In the genomic region with DNA sequence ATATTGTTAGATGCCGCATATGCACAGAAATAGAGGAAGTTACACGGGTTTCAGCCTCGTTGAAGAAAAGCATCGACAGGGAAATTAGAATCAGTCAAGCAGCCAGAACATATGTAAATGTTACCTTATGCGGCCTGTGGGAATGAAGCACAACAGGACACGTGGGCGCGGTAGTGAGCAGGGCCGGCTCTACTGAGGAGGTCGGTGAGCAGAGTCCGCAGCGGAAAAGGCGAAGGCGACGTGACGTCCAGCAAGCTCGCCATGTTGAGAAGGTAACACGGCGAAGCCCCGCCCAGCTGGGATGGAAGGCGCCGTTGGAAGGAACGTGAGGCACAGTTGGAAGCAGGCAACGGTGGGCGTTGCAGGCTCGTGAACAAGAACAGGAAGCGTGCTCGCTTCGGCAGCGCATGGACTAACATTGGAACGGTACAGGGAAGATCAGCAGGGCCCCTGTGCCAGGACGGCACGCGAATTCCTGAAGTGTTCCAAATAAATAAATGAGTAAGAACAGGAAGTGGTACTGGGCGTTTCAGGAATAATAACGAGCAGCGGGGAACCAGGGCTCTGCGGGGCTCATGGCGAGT, we compare ENCODE assay signal across 2 cellular contexts.
TF ChIP-seq lines count a peak whose summit lies in the region.

No MANE protein-coding gene starts in this region.

TF ChIP-seq in GM23338, 12 proteins besides CTCF, POLR2A, EP300 and RAD21:
- TF ChIP-seq, protein P1, sequence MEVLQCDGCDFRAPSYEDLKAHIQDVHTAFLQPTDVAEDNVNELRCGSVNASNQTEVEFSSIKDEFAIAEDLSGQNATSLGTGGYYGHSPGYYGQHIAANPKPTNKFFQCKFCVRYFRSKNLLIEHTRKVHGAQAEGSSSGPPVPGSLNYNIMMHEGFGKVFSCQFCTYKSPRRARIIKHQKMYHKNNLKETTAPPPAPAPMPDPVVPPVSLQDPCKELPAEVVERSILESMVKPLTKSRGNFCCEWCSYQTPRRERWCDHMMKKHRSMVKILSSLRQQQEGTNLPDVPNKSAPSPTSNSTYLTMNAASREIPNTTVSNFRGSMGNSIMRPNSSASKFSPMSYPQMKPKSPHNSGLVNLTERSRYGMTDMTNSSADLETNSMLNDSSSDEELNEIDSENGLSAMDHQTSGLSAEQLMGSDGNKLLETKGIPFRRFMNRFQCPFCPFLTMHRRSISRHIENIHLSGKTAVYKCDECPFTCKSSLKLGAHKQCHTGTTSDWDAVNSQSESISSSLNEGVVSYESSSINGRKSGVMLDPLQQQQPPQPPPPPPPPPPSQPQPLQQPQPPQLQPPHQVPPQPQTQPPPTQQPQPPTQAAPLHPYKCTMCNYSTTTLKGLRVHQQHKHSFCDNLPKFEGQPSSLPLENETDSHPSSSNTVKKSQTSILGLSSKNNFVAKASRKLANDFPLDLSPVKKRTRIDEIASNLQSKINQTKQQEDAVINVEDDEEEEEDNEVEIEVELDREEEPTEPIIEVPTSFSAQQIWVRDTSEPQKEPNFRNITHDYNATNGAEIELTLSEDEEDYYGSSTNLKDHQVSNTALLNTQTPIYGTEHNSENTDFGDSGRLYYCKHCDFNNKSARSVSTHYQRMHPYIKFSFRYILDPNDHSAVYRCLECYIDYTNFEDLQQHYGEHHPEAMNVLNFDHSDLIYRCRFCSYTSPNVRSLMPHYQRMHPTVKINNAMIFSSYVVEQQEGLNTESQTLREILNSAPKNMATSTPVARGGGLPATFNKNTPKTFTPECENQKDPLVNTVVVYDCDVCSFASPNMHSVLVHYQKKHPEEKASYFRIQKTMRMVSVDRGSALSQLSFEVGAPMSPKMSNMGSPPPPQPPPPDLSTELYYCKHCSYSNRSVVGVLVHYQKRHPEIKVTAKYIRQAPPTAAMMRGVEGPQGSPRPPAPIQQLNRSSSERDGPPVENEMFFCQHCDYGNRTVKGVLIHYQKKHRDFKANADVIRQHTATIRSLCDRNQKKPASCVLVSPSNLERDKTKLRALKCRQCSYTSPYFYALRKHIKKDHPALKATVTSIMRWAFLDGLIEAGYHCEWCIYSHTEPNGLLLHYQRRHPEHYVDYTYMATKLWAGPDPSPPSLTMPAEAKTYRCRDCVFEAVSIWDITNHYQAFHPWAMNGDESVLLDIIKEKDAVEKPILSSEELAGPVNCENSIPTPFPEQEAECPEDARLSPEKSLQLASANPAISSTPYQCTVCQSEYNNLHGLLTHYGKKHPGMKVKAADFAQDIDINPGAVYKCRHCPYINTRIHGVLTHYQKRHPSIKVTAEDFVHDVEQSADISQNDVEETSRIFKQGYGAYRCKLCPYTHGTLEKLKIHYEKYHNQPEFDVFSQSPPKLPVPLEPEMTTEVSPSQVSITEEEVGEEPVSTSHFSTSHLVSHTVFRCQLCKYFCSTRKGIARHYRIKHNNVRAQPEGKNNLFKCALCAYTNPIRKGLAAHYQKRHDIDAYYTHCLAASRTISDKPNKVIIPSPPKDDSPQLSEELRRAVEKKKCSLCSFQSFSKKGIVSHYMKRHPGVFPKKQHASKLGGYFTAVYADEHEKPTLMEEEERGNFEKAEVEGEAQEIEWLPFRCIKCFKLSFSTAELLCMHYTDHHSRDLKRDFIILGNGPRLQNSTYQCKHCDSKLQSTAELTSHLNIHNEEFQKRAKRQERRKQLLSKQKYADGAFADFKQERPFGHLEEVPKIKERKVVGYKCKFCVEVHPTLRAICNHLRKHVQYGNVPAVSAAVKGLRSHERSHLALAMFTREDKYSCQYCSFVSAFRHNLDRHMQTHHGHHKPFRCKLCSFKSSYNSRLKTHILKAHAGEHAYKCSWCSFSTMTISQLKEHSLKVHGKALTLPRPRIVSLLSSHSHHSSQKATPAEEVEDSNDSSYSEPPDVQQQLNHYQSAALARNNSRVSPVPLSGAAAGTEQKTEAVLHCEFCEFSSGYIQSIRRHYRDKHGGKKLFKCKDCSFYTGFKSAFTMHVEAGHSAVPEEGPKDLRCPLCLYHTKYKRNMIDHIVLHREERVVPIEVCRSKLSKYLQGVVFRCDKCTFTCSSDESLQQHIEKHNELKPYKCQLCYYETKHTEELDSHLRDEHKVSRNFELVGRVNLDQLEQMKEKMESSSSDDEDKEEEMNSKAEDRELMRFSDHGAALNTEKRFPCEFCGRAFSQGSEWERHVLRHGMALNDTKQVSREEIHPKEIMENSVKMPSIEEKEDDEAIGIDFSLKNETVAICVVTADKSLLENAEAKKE (CRISPR knock-in tag; IDR thresholded peaks at IDR 0.05): no peak
- TF ChIP-seq, protein P2, sequence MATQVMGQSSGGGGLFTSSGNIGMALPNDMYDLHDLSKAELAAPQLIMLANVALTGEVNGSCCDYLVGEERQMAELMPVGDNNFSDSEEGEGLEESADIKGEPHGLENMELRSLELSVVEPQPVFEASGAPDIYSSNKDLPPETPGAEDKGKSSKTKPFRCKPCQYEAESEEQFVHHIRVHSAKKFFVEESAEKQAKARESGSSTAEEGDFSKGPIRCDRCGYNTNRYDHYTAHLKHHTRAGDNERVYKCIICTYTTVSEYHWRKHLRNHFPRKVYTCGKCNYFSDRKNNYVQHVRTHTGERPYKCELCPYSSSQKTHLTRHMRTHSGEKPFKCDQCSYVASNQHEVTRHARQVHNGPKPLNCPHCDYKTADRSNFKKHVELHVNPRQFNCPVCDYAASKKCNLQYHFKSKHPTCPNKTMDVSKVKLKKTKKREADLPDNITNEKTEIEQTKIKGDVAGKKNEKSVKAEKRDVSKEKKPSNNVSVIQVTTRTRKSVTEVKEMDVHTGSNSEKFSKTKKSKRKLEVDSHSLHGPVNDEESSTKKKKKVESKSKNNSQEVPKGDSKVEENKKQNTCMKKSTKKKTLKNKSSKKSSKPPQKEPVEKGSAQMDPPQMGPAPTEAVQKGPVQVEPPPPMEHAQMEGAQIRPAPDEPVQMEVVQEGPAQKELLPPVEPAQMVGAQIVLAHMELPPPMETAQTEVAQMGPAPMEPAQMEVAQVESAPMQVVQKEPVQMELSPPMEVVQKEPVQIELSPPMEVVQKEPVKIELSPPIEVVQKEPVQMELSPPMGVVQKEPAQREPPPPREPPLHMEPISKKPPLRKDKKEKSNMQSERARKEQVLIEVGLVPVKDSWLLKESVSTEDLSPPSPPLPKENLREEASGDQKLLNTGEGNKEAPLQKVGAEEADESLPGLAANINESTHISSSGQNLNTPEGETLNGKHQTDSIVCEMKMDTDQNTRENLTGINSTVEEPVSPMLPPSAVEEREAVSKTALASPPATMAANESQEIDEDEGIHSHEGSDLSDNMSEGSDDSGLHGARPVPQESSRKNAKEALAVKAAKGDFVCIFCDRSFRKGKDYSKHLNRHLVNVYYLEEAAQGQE (IDR thresholded peaks at IDR 0.05; ENCODE audit: unreplicated experiment): no peak
- TF ChIP-seq NANOG (IDR thresholded peaks at IDR 0.05; ENCODE audit: borderline replicate concordance): no peak
- TF ChIP-seq, protein P3, sequence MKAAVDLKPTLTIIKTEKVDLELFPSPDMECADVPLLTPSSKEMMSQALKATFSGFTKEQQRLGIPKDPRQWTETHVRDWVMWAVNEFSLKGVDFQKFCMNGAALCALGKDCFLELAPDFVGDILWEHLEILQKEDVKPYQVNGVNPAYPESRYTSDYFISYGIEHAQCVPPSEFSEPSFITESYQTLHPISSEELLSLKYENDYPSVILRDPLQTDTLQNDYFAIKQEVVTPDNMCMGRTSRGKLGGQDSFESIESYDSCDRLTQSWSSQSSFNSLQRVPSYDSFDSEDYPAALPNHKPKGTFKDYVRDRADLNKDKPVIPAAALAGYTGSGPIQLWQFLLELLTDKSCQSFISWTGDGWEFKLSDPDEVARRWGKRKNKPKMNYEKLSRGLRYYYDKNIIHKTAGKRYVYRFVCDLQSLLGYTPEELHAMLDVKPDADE (IDR thresholded peaks at IDR 0.05): no peak
- TF ChIP-seq ZNF331 (CRISPR knock-in tag; IDR thresholded peaks at IDR 0.05; ENCODE audit: low read depth): no peak
- no peak for TF ChIP-seq STAT1 (IDR thresholded peaks at IDR 0.05; ENCODE audit: unreplicated experiment)
- no peak for TF ChIP-seq EZH2 (IDR thresholded peaks at IDR 0.05; ENCODE audit: low read depth, unreplicated experiment)
- TF ChIP-seq CREB1 (CRISPR knock-in tag; IDR thresholded peaks at IDR 0.05; ENCODE audit: low read depth): no peak
- no peak for TF ChIP-seq ZNF114 (CRISPR knock-in tag; IDR thresholded peaks at IDR 0.05)

TF ChIP-seq in H1, 55 proteins besides CTCF, POLR2A, EP300 and RAD21:
- TF ChIP-seq RNF2 (IDR thresholded peaks at IDR 0.05; ENCODE audit: borderline replicate concordance, low read depth, low read length, missing control alignments, poor library complexity, severe bottlenecking) (no peak), ZNF274 (IDR thresholded peaks at IDR 0.05; ENCODE audit: borderline replicate concordance, extremely low read depth, low read length) (no peak), HDAC6 (IDR thresholded peaks at IDR 0.05; ENCODE audit: low read depth, low read length) (no peak), BACH1 (IDR thresholded peaks at IDR 0.05; ENCODE audit: low read length) (no peak), RFX5 (IDR thresholded peaks at IDR 0.05; ENCODE audit: borderline replicate concordance, low read depth, low read length) (no peak), KDM1A (IDR thresholded peaks at IDR 0.05; ENCODE audit: borderline replicate concordance, low read length) (no peak), CBX8 (IDR thresholded peaks at IDR 0.05; ENCODE audit: borderline replicate concordance, low read depth, low read length) (no peak), NRF1 (IDR thresholded peaks at IDR 0.05; ENCODE audit: low read depth, low read length) (no peak), NANOG (IDR thresholded peaks at IDR 0.05; ENCODE audit: insufficient read depth, low read depth, low read length, poor library complexity, severe bottlenecking) (no peak), SRF (IDR thresholded peaks at IDR 0.05; ENCODE audit: low read depth, low read length) (no peak), TCF12 (IDR thresholded peaks at IDR 0.05; ENCODE audit: low read depth, low read length) (no peak), KDM5A (IDR thresholded peaks at IDR 0.05; ENCODE audit: low read length) (no peak), CBX5 (IDR thresholded peaks at IDR 0.05; ENCODE audit: low read depth, low read length) (no peak), JUN (IDR thresholded peaks at IDR 0.05; ENCODE audit: low read depth, low read length) (no peak)
- TF ChIP-seq, protein P4, sequence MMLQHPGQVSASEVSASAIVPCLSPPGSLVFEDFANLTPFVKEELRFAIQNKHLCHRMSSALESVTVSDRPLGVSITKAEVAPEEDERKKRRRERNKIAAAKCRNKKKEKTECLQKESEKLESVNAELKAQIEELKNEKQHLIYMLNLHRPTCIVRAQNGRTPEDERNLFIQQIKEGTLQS (IDR thresholded peaks at IDR 0.05; ENCODE audit: insufficient read depth, low read depth, low read length): no peak
- TF ChIP-seq, protein P5, sequence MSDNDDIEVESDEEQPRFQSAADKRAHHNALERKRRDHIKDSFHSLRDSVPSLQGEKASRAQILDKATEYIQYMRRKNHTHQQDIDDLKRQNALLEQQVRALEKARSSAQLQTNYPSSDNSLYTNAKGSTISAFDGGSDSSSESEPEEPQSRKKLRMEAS (IDR thresholded peaks at IDR 0.05): no peak
